ENCODE assay signal across 1 cellular context in the genomic region with DNA sequence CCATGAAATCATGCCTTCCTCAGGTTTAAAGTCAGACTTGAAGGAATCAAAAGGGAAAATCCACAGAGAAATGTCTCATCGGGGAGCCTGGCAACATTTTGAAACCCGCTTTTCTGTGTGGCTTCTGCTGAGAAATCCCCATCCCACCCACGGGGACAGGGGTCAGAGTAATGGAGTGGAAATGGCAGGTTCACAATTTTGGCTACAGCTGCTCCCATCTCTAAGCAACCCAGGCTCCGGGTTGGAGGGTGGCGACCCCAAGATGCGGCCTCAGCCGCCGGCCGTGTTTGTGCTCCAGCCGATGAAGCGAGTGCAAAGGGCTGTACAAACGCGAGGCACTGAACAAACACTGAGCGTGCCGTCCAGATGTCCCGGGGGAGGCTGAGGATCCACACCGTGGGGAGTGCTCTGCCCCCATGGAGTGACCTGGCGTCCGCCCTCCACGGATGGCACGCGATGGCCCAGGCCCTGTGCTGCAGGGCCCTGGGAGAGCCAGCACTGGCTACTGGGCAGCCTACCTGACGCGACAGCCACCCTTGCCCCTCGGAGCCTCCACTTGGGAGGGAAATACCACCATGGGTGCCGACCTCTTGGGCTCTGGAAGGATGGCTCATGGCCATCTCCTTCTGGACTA.
TF ChIP-seq lines count a peak whose summit lies in the region.

No MANE protein-coding gene starts in this region.

TF ChIP-seq in HepG2, 621 proteins besides CTCF, POLR2A, EP300 and RAD21 (continued from another document and continues in another):
- TF ChIP-seq, protein P1, sequence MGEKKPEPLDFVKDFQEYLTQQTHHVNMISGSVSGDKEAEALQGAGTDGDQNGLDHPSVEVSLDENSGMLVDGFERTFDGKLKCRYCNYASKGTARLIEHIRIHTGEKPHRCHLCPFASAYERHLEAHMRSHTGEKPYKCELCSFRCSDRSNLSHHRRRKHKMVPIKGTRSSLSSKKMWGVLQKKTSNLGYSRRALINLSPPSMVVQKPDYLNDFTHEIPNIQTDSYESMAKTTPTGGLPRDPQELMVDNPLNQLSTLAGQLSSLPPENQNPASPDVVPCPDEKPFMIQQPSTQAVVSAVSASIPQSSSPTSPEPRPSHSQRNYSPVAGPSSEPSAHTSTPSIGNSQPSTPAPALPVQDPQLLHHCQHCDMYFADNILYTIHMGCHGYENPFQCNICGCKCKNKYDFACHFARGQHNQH (CRISPR knock-in tag; IDR thresholded peaks at IDR 0.05), result 0 out of 2 replicates have a peak, but pooled peaks have one; percentile 44
- TF ChIP-seq ZBTB8A (CRISPR knock-in tag; IDR thresholded peaks at IDR 0.05; ENCODE audit: borderline replicate concordance, low read depth) (no peak), TOE1 (CRISPR knock-in tag; IDR thresholded peaks at IDR 0.05) (no peak), JUND (CRISPR knock-in tag; IDR thresholded peaks at IDR 0.05) (no peak), ZKSCAN1 (IDR thresholded peaks at IDR 0.05; ENCODE audit: low read length) (no peak), TARDBP (CRISPR knock-in tag; IDR thresholded peaks at IDR 0.05) (no peak), MLLT10 (CRISPR knock-in tag; IDR thresholded peaks at IDR 0.05) (no peak), KAT7 (CRISPR knock-in tag; IDR thresholded peaks at IDR 0.05; ENCODE audit: borderline replicate concordance) (no peak), ZNF496 (CRISPR knock-in tag; IDR thresholded peaks at IDR 0.05; ENCODE audit: insufficient replicate concordance) (no peak), SRSF1 (optimal IDR thresholded peaks at IDR 0.05; ENCODE audit: low read depth, low read length) (no peak), ZNF891 (CRISPR knock-in tag; IDR thresholded peaks at IDR 0.05) (no peak), ZNF567 (CRISPR knock-in tag; IDR thresholded peaks at IDR 0.05; ENCODE audit: borderline replicate concordance) (no peak), GFI1 (CRISPR knock-in tag; IDR thresholded peaks at IDR 0.05; ENCODE audit: borderline replicate concordance) (no peak), KAT2B (IDR thresholded peaks at IDR 0.05; ENCODE audit: borderline replicate concordance, low read depth, low read length) (no peak), SRF (IDR thresholded peaks at IDR 0.05; ENCODE audit: low read depth, low read length) (no peak), YEATS4 (CRISPR knock-in tag; IDR thresholded peaks at IDR 0.05; ENCODE audit: borderline replicate concordance) (0 out of 2 replicates have a peak, but pooled peaks have one; percentile 22), RORA (CRISPR knock-in tag; IDR thresholded peaks at IDR 0.05) (no peak), ZNF331 (CRISPR knock-in tag; IDR thresholded peaks at IDR 0.05) (peak; percentile 58; the same call in 1 of the 2 replicates)
- TF ChIP-seq, protein P2, sequence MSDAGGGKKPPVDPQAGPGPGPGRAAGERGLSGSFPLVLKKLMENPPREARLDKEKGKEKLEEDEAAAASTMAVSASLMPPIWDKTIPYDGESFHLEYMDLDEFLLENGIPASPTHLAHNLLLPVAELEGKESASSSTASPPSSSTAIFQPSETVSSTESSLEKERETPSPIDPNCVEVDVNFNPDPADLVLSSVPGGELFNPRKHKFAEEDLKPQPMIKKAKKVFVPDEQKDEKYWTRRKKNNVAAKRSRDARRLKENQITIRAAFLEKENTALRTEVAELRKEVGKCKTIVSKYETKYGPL (CRISPR knock-in tag; IDR thresholded peaks at IDR 0.05), result no peak
- TF ChIP-seq, protein P3, sequence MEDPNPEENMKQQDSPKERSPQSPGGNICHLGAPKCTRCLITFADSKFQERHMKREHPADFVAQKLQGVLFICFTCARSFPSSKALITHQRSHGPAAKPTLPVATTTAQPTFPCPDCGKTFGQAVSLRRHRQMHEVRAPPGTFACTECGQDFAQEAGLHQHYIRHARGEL (CRISPR knock-in tag; IDR thresholded peaks at IDR 0.05), result no peak
- TF ChIP-seq, protein P4, sequence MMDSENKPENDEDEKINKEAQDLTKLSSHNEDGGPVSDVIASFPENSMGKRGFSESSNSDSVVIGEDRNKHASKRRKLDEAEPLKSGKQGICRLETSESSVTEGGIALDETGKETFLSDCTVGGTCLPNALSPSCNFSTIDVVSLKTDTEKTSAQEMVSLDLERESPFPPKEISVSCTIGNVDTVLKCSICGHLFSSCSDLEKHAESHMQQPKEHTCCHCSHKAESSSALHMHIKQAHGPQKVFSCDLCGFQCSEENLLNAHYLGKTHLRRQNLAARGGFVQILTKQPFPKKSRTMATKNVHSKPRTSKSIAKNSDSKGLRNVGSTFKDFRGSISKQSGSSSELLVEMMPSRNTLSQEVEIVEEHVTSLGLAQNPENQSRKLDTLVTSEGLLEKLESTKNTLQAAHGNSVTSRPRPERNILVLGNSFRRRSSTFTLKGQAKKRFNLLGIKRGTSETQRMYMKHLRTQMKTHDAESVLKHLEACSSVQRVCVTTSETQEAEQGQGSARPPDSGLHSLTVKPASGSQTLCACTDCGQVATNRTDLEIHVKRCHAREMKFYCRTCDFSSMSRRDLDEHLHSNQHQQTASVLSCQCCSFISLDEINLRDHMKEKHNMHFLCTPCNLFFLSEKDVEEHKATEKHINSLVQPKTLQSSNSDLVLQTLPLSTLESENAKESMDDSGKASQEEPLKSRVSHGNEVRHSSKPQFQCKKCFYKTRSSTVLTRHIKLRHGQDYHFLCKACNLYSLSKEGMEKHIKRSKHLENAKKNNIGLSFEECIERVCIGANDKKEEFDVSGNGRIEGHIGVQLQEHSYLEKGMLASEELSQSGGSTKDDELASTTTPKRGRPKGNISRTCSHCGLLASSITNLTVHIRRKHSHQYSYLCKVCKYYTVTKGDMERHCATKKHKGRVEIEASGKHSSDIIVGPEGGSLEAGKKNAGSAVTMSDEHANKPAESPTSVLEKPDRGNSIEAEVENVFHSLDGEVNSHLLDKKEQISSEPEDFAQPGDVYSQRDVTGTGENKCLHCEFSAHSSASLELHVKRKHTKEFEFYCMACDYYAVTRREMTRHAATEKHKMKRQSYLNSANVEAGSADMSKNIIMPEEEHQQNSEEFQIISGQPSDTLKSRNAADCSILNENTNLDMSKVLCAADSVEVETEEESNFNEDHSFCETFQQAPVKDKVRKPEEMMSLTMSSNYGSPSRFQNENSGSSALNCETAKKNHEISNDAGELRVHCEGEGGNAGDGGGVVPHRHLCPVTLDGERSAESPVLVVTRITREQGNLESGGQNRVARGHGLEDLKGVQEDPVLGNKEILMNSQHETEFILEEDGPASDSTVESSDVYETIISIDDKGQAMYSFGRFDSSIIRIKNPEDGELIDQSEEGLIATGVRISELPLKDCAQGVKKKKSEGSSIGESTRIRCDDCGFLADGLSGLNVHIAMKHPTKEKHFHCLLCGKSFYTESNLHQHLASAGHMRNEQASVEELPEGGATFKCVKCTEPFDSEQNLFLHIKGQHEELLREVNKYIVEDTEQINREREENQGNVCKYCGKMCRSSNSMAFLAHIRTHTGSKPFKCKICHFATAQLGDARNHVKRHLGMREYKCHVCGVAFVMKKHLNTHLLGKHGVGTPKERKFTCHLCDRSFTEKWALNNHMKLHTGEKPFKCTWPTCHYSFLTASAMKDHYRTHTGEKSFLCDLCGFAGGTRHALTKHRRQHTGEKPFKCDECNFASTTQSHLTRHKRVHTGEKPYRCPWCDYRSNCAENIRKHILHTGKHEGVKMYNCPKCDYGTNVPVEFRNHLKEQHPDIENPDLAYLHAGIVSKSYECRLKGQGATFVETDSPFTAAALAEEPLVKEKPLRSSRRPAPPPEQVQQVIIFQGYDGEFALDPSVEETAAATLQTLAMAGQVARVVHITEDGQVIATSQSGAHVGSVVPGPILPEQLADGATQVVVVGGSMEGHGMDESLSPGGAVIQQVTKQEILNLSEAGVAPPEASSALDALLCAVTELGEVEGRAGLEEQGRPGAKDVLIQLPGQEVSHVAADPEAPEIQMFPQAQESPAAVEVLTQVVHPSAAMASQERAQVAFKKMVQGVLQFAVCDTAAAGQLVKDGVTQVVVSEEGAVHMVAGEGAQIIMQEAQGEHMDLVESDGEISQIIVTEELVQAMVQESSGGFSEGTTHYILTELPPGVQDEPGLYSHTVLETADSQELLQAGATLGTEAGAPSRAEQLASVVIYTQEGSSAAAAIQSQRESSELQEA (CRISPR knock-in tag; IDR thresholded peaks at IDR 0.05; ENCODE audit: not compliant biosample characterization), result no peak
- TF ChIP-seq, protein P5, sequence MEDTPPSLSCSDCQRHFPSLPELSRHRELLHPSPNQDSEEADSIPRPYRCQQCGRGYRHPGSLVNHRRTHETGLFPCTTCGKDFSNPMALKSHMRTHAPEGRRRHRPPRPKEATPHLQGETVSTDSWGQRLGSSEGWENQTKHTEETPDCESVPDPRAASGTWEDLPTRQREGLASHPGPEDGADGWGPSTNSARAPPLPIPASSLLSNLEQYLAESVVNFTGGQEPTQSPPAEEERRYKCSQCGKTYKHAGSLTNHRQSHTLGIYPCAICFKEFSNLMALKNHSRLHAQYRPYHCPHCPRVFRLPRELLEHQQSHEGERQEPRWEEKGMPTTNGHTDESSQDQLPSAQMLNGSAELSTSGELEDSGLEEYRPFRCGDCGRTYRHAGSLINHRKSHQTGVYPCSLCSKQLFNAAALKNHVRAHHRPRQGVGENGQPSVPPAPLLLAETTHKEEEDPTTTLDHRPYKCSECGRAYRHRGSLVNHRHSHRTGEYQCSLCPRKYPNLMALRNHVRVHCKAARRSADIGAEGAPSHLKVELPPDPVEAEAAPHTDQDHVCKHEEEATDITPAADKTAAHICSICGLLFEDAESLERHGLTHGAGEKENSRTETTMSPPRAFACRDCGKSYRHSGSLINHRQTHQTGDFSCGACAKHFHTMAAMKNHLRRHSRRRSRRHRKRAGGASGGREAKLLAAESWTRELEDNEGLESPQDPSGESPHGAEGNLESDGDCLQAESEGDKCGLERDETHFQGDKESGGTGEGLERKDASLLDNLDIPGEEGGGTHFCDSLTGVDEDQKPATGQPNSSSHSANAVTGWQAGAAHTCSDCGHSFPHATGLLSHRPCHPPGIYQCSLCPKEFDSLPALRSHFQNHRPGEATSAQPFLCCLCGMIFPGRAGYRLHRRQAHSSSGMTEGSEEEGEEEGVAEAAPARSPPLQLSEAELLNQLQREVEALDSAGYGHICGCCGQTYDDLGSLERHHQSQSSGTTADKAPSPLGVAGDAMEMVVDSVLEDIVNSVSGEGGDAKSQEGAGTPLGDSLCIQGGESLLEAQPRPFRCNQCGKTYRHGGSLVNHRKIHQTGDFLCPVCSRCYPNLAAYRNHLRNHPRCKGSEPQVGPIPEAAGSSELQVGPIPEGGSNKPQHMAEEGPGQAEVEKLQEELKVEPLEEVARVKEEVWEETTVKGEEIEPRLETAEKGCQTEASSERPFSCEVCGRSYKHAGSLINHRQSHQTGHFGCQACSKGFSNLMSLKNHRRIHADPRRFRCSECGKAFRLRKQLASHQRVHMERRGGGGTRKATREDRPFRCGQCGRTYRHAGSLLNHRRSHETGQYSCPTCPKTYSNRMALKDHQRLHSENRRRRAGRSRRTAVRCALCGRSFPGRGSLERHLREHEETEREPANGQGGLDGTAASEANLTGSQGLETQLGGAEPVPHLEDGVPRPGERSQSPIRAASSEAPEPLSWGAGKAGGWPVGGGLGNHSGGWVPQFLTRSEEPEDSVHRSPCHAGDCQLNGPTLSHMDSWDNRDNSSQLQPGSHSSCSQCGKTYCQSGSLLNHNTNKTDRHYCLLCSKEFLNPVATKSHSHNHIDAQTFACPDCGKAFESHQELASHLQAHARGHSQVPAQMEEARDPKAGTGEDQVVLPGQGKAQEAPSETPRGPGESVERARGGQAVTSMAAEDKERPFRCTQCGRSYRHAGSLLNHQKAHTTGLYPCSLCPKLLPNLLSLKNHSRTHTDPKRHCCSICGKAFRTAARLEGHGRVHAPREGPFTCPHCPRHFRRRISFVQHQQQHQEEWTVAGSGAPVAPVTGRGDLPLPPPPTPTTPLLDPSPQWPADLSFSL (CRISPR knock-in tag; IDR thresholded peaks at IDR 0.05), result no peak
- TF ChIP-seq, protein P6, sequence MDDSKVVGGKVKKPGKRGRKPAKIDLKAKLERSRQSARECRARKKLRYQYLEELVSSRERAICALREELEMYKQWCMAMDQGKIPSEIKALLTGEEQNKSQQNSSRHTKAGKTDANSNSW (CRISPR knock-in tag; IDR thresholded peaks at IDR 0.05; ENCODE audit: borderline replicate concordance), result no peak
- TF ChIP-seq, protein P7, sequence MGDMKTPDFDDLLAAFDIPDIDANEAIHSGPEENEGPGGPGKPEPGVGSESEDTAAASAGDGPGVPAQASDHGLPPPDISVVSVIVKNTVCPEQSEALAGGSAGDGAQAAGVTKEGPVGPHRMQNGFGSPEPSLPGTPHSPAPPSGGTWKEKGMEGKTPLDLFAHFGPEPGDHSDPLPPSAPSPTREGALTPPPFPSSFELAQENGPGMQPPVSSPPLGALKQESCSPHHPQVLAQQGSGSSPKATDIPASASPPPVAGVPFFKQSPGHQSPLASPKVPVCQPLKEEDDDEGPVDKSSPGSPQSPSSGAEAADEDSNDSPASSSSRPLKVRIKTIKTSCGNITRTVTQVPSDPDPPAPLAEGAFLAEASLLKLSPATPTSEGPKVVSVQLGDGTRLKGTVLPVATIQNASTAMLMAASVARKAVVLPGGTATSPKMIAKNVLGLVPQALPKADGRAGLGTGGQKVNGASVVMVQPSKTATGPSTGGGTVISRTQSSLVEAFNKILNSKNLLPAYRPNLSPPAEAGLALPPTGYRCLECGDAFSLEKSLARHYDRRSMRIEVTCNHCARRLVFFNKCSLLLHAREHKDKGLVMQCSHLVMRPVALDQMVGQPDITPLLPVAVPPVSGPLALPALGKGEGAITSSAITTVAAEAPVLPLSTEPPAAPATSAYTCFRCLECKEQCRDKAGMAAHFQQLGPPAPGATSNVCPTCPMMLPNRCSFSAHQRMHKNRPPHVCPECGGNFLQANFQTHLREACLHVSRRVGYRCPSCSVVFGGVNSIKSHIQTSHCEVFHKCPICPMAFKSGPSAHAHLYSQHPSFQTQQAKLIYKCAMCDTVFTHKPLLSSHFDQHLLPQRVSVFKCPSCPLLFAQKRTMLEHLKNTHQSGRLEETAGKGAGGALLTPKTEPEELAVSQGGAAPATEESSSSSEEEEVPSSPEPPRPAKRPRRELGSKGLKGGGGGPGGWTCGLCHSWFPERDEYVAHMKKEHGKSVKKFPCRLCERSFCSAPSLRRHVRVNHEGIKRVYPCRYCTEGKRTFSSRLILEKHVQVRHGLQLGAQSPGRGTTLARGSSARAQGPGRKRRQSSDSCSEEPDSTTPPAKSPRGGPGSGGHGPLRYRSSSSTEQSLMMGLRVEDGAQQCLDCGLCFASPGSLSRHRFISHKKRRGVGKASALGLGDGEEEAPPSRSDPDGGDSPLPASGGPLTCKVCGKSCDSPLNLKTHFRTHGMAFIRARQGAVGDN (CRISPR knock-in tag; IDR thresholded peaks at IDR 0.05), result peak; percentile 96
- TF ChIP-seq, protein P8, sequence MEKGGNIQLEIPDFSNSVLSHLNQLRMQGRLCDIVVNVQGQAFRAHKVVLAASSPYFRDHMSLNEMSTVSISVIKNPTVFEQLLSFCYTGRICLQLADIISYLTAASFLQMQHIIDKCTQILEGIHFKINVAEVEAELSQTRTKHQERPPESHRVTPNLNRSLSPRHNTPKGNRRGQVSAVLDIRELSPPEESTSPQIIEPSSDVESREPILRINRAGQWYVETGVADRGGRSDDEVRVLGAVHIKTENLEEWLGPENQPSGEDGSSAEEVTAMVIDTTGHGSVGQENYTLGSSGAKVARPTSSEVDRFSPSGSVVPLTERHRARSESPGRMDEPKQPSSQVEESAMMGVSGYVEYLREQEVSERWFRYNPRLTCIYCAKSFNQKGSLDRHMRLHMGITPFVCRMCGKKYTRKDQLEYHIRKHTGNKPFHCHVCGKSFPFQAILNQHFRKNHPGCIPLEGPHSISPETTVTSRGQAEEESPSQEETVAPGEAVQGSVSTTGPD (CRISPR knock-in tag; IDR thresholded peaks at IDR 0.05), result no peak
- TF ChIP-seq, protein P9, sequence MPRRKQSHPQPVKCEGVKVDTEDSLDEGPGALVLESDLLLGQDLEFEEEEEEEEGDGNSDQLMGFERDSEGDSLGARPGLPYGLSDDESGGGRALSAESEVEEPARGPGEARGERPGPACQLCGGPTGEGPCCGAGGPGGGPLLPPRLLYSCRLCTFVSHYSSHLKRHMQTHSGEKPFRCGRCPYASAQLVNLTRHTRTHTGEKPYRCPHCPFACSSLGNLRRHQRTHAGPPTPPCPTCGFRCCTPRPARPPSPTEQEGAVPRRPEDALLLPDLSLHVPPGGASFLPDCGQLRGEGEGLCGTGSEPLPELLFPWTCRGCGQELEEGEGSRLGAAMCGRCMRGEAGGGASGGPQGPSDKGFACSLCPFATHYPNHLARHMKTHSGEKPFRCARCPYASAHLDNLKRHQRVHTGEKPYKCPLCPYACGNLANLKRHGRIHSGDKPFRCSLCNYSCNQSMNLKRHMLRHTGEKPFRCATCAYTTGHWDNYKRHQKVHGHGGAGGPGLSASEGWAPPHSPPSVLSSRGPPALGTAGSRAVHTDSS (CRISPR knock-in tag; conservative IDR thresholded peaks at IDR 0.05), result no peak
